25 cellular contexts compared by ENCODE assay signal in the genomic region with DNA sequence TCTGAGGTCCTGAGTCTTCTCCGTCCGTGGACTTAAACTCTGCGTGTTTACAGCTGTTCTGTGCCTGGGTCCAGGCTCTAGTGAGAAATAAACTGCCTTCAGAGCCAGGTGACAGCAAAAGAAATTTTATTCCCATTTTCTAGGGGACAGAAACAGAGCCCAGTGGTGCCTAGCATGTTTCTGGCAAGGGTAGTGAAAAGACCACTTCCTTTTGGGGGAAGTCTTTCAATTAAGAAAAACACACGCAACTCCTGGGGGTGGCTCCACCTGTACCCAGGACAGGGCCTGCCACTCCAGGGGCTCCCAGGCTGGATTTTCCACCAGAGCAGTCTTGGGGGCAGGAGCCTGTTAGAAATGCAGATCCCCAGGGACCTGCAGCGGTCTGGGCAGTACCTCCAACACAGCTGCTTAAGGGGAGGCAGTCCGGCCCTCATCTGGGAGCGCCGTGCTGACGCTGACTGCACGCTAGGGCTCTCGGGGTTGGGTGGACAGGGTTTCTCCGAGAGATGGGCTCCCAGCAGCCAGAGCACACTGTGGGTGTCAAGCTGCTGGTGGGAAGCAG. TPM values are rescaled to one million over a fixed set of nuclear protein-coding genes. Genes with fewer than 3 reads are reported as not detected.
DNase-seq lines count a peak whose midpoint lies in the region; ATAC-seq, FAIRE-seq and TF ChIP-seq lines count a peak whose summit lies in the region.
"Had no signal": no experiment of that assay in that cellular context is flagged by ENCODE, and none has a peak within 500 bp of the region (broad histone marks: within the 10 kb centered on the region; RNA-seq: fewer than 3 reads in every experiment).

No MANE protein-coding gene starts in this region.

- H3K4me2 ChIP-seq in H1 (ENCODE audit: insufficient read depth in 1 of 2, low read depth in 2 of 2, low read length in 2 of 2) (no peak overlapping the region), trophoblast cell (ENCODE audit: low read length) (no peak overlapping the region)

- H2BK15ac ChIP-seq in H1 (ENCODE audit: low read length): no peak overlapping the region

- no peak overlapping the region for H4K5ac ChIP-seq in H1 (ENCODE audit: insufficient read length, low read depth, low read length)

- POLR2A ChIA-PET in H1 (lab: Charles Lee; ENCODE audit: partially characterized antibody): interaction anchor here (0.6 to 1.5 kb wide), 3 partner anchors 15 to 106 kb away, joined by 3 to 5 read pairs (median 3); no protein-coding TSS in a partner anchor

- H3K9me3 Mint-ChIP-seq in stimulated activated naive B cell treated with anti-CD40 and anti-IgM and Interleukin-4, amounts not matched to agents 10 μg/mL and 1 μg/mL and 100 μg/mL, for 72 hours: no peaks in the 10 kb centered on the region
- H3K9me3 Mint-ChIP-seq: CD8-positive, alpha-beta memory T cell had no signal

- H3K4ac ChIP-seq in H1 (replicated peaks; ENCODE audit: insufficient read length, low read depth, low read length) (no peak overlapping the region), trophoblast cell (ENCODE audit: low read depth, low read length) (no peak overlapping the region)

- no peak overlapping the region for H3K27ac Mint-ChIP-seq in stimulated activated naive B cell treated with anti-CD40 and anti-IgM and Interleukin-4, amounts not matched to agents 10 μg/mL and 1 μg/mL and 100 μg/mL, for 72 hours
- H3K27ac Mint-ChIP-seq: CD8-positive, alpha-beta memory T cell had no signal

- peaks cover 7 to 9% of the 10 kb centered on the region in 2 donors for H3K4me1 Mint-ChIP-seq in stimulated activated naive B cell treated with anti-CD40 and anti-IgM and Interleukin-4, amounts not matched to agents 10 μg/mL and 1 μg/mL and 100 μg/mL, for 72 hours

- H3K27me3 Mint-ChIP-seq in stimulated activated naive B cell treated with anti-CD40 and anti-IgM and Interleukin-4, amounts not matched to agents 10 μg/mL and 1 μg/mL and 100 μg/mL, for 72 hours: peaks cover 5 to 6% of the 10 kb centered on the region in 2 donors

- H2AFZ ChIP-seq in H1 (ENCODE audit: low read length) (no peak overlapping the region), trophoblast cell (ENCODE audit: insufficient read depth, low read length, poor library complexity) (no peak overlapping the region)
- H2AFZ ChIP-seq: GM23248 had no signal

- H2AK5ac ChIP-seq in H1 (ENCODE audit: low read depth, low read length) (no peak overlapping the region), trophoblast cell (ENCODE audit: low read length) (no peak overlapping the region)

- H2BK12ac ChIP-seq in H1 (ENCODE audit: low read depth, low read length) (peak overlapping the region; percentile 50; the same call in 1 of the 2 replicates), trophoblast cell (ENCODE audit: low read length) (no peak overlapping the region)

- H3K9me3 ChIP-seq in HUES64 (ENCODE audit: insufficient read depth, low read depth, low read length): no peaks in the 10 kb centered on the region
- H3K9me3 ChIP-seq in H1 (ENCODE audit: insufficient read depth in 2 of 2, low read depth in 1 of 2, low read length in 1 of 2): no peaks in the 10 kb centered on the region
- no peaks in the 10 kb centered on the region for H3K9me3 ChIP-seq in trophoblast cell (ENCODE audit: insufficient read depth, low read depth, low read length)
- H3K9me3 ChIP-seq: MG63 had no signal

- H3K27ac ChIP-seq in HUES64 (ENCODE audit: low read depth, low read length) (no peak overlapping the region), H1 (ENCODE audit: low read depth, low read length) (no peak overlapping the region; the same call in 1 of the 2 replicates), trophoblast cell (ENCODE audit: low read depth, low read length) (no peak overlapping the region)
- H3K27ac ChIP-seq: GM23248 had no signal

- FAIRE-seq in H1 (lab: Jason Lieb, UNC): no peak
- FAIRE-seq: GM18507, HTR-8/SVneo, RCC 7860 had no signal

- no peak overlapping the region for H3K4me3 Mint-ChIP-seq in stimulated activated naive B cell treated with anti-CD40 and anti-IgM and Interleukin-4, amounts not matched to agents 10 μg/mL and 1 μg/mL and 100 μg/mL, for 72 hours
- H3K4me3 Mint-ChIP-seq: CD8-positive, alpha-beta memory T cell had no signal

- no peak overlapping the region for H3K56ac ChIP-seq in H1 (replicated peaks; ENCODE audit: insufficient read length, low read depth, low read length)

- no peak for ATAC-seq in stimulated activated naive B cell treated with anti-CD40 and anti-IgM and Interleukin-4, amounts not matched to agents 10 μg/mL and 1 μg/mL and 100 μg/mL, for 72 hours (replicated peaks)

- CTCF ChIA-PET in H1 (lab: Charles Lee; ENCODE audit: partially characterized antibody): interaction anchor here (4.9 to 5.0 kb wide), 2 partner anchors 7 to 13 kb away, joined by 48 to 60 read pairs; no protein-coding TSS in a partner anchor

- H3K27me3 ChIP-seq in HUES64 (ENCODE audit: insufficient read depth, low read length) (no peaks in the 10 kb centered on the region), H1 (replicated peaks in 1 of 4; ENCODE audit: control insufficient read depth in 3 of 4, extremely low read depth in 1 of 4, insufficient read depth in 3 of 4, low read length in 3 of 4) (no peaks in the 10 kb centered on the region), trophoblast cell (ENCODE audit: insufficient read depth, low read length) (no peaks in the 10 kb centered on the region)
- H3K27me3 ChIP-seq: MG63 had no signal

- TF ChIP-seq CTCF in H1 (IDR thresholded peaks at IDR 0.05; ENCODE audit: control extremely low read depth in 1 of 3, insufficient read depth in 1 of 3, low read depth in 1 of 3, low read length in 3 of 3): no peak

- no peaks in the 10 kb centered on the region for H3K23me2 ChIP-seq in H1 (ENCODE audit: low read depth, low read length)

- TF ChIP-seq EP300 in H1 (IDR thresholded peaks at IDR 0.05; ENCODE audit: borderline replicate concordance in 1 of 2, low read depth in 2 of 2, low read length in 2 of 2): no peak

- H3K36me3 ChIP-seq in HUES64 (ENCODE audit: insufficient read depth, low read length): 0 out of 2 replicates have a peak, but pooled peaks cover 2% of the 10 kb centered on the region
- no peaks in the 10 kb centered on the region for H3K36me3 ChIP-seq in H1 (ENCODE audit: control insufficient read depth in 2 of 4, insufficient read depth in 4 of 4, low read length in 3 of 4)
- peaks cover 12 to 21% of the 10 kb centered on the region in 2 experiments for H3K36me3 ChIP-seq in trophoblast cell (ENCODE audit: control insufficient read depth in 1 of 2, insufficient read depth in 2 of 2, low read length in 2 of 2)
- H3K36me3 ChIP-seq: MG63 had no signal

- H3K79me1 ChIP-seq in H1 (ENCODE audit: low read depth, low read length) (no peaks in the 10 kb centered on the region), trophoblast cell (ENCODE audit: low read length) (no peaks in the 10 kb centered on the region)

- no peak overlapping the region for H2BK120ac ChIP-seq in H1 (replicated peaks; ENCODE audit: low read depth, low read length)
- H2BK120ac ChIP-seq in trophoblast cell (ENCODE audit: insufficient read depth, low read length, poor library complexity): no peak overlapping the region

- peak overlapping the region; percentile 44; the same call in 1 of the 2 replicates for H2BK5ac ChIP-seq in H1 (ENCODE audit: low read depth, low read length)
- no peak overlapping the region for H2BK5ac ChIP-seq in trophoblast cell (ENCODE audit: low read depth, low read length, poor library complexity)

- H3K4me3 ChIP-seq in HUES64 (ENCODE audit: low read length): no peak overlapping the region
- H3K4me3 ChIP-seq in H1 (ENCODE audit: extremely low read depth in 1 of 4, insufficient read depth in 2 of 4, low read depth in 3 of 4, low read length in 4 of 4): no peak overlapping the region
- H3K4me3 ChIP-seq in trophoblast cell (ENCODE audit: low read depth, low read length): no peak overlapping the region
- H3K4me3 ChIP-seq: GM23248, MG63 had no signal

- no peak for TF ChIP-seq POLR2A in H1 (IDR thresholded peaks at IDR 0.05; ENCODE audit: control extremely low read depth in 1 of 2, low read depth in 2 of 2, low read length in 2 of 2)

- no peak overlapping the region for H4K91ac ChIP-seq in H1 (replicated peaks; ENCODE audit: insufficient read length, low read length)
- no peak overlapping the region for H4K91ac ChIP-seq in trophoblast cell (ENCODE audit: low read depth, low read length)

- no peak overlapping the region for H2BK20ac ChIP-seq in H1 (ENCODE audit: low read length)

- peaks cover 19 to 26% of the 10 kb centered on the region in 2 donors for H3K36me3 Mint-ChIP-seq in stimulated activated naive B cell treated with anti-CD40 and anti-IgM and Interleukin-4, amounts not matched to agents 10 μg/mL and 1 μg/mL and 100 μg/mL, for 72 hours

- H3K79me2 ChIP-seq in H1 (ENCODE audit: control insufficient read depth in 1 of 2, insufficient read depth in 2 of 2, low read length in 2 of 2): no peaks in the 10 kb centered on the region
- H3K79me2 ChIP-seq in trophoblast cell (ENCODE audit: control insufficient read depth, insufficient read depth, low read length, poor library complexity): no peaks in the 10 kb centered on the region

- WGBS in HUES64: 95% methylated on average over 12 of the region's 12 CpGs
- WGBS in H1 (ENCODE audit: extremely low coverage in 1 of 2, insufficient coverage in 1 of 2, insufficient read length in 1 of 2, insufficient replicate concordance in 2 of 2, low coverage in 1 of 2, low lambda C conversion rate in 2 of 2, missing lambda C conversion rate in 1 of 2), 2 experiments: 89% methylated on average over 12 of the region's 12 CpGs; no CpG with 5 or more reads in 1 of the 2 experiments
- WGBS in trophoblast cell (ENCODE audit: extremely low coverage, insufficient coverage, insufficient read length): no CpG with 5 or more reads among the region's 12 CpGs

- 0 out of 2 replicates have a peak overlapping the region, but pooled peaks have one; percentile 3 for H3K9ac ChIP-seq in HUES64 (ENCODE audit: low read depth, low read length)
- no peak overlapping the region for H3K9ac ChIP-seq in H1 (replicated peaks in 1 of 4; ENCODE audit: extremely low read depth in 1 of 4, low read depth in 3 of 4, low read length in 3 of 4)
- H3K9ac ChIP-seq in trophoblast cell (ENCODE audit: low read length): no peak overlapping the region
- H3K9ac ChIP-seq: GM23248 had no signal

- peak overlapping the region; percentile 29 for H3K14ac ChIP-seq in H1 (ENCODE audit: insufficient read length)
- H3K14ac ChIP-seq in trophoblast cell (ENCODE audit: low read length): no peak overlapping the region

- H3K23ac ChIP-seq in H1 (ENCODE audit: insufficient read length) (no peak overlapping the region), trophoblast cell (ENCODE audit: low read length) (no peak overlapping the region)

- H3K4me1 ChIP-seq in HUES64 (ENCODE audit: insufficient read depth, low read length): no peaks in the 10 kb centered on the region
- peaks cover 0 to 9% (median under 1%) of the 10 kb centered on the region in 4 experiments; a peak in 3 of 7 replicates for H3K4me1 ChIP-seq in H1 (replicated peaks in 1 of 4; ENCODE audit: control insufficient read depth in 3 of 4, insufficient read depth in 4 of 4, low read length in 3 of 4)
- H3K4me1 ChIP-seq in trophoblast cell (ENCODE audit: control insufficient read depth in 1 of 2, insufficient read depth in 2 of 2, low read length in 2 of 2): no peaks in the 10 kb centered on the region

- TF ChIP-seq RAD21 in H1 (IDR thresholded peaks at IDR 0.05 in 1 of 2, conservative IDR thresholded peaks at IDR 0.05 in 1 of 2; ENCODE audit: low read depth in 2 of 2, low read length in 2 of 2): no peak

- H4K12ac ChIP-seq in trophoblast cell (ENCODE audit: low read depth, low read length): peak overlapping the region; percentile 5

- H4K20me1 ChIP-seq in H1 (replicated peaks in 1 of 2; ENCODE audit: control insufficient read depth in 1 of 2, insufficient read depth in 2 of 2, low read length in 2 of 2): no peaks in the 10 kb centered on the region

- H3K18ac ChIP-seq in H1 (ENCODE audit: extremely low read depth, low read length) (no peak overlapping the region), trophoblast cell (ENCODE audit: low read length) (no peak overlapping the region)

- H4K8ac ChIP-seq in H1 (ENCODE audit: extremely low read depth, insufficient read depth, low read length): no peak overlapping the region
- H4K8ac ChIP-seq in trophoblast cell (ENCODE audit: low read depth, low read length): no peak overlapping the region

- DNase-seq in GF-D8 (lab: John Stamatoyannopoulos, UW) (peak; percentile 42), H1 (ENCODE audit: low read depth in 1 of 2, low spot score in 2 of 2) (no peak), trophoblast cell (no peak), NCI-H1436 (lab: John Stamatoyannopoulos, UW) (no peak), iPS-NIHi7 (ENCODE audit: extremely low spot score) (no peak)
- no peak for DNase-seq in stimulated activated naive B cell treated with anti-CD40 and anti-IgM and Interleukin-4, amounts not matched to agents 10 μg/mL and 1 μg/mL and 100 μg/mL, for 72 hours
- DNase-seq: Calu3; CD8-positive, alpha-beta memory T cell; DMS153; GM23248; HCEC 1CT; Karpas-422; MG63; NCI-H1436 treated with DMSO at 0.1 percent for 48 hours; NCI-H1930; NCI-H2227 treated with DMSO at 0.1 percent for 48 hours; NCI-H748 treated with DMSO at 0.1 percent for 48 hours; OCI-M1 had no signal

RNA-seq across cellular contexts. Expression of gene AVP, which starts 23.0 kb away (rescaled TPM):
- not detected for polyA plus RNA-seq in HUES64 (2013, experiment 1 of 2)
- not detected for polyA plus RNA-seq in HUES64 (2013, experiment 2 of 2)
- 0.77 TPM in 1 of 2 replicates, not detected in the other for total RNA-seq in H1 (2021; fragmentation: NEBNext Ultra II Directional; extraction: Animal tissue kit (Norgen Biotek cat#: 25700))
- polyA plus RNA-seq in H1 (2011; rRNA removed): 0.18 and 0.42 TPM in 2 replicates
- polyA plus RNA-seq in H1 (2011; cell fraction: cytosol; rRNA removed): not detected
- not detected for polyA plus RNA-seq in H1 (2011; cell fraction: nucleus; rRNA removed)
- 0.35 TPM in 1 of 4 replicates, not detected in the others for polyA plus RNA-seq in H1 (2012, experiment 1 of 2)
- polyA plus RNA-seq in H1 (2012, experiment 2 of 2): not detected
- 0.69 TPM for polyA plus RNA-seq in H1 (2013, experiment 1 of 2)
- 0.28 TPM for polyA plus RNA-seq in H1 (2013, experiment 2 of 2)
- not detected in 2 replicates for polyA minus RNA-seq in H1 (2011; rRNA and poly(A)+ RNA removed)
- polyA minus RNA-seq in H1 (2011; cell fraction: cytosol; rRNA and poly(A)+ RNA removed): not detected
- polyA minus RNA-seq in H1 (2011; cell fraction: nucleus; rRNA and poly(A)+ RNA removed): not detected
- polyA plus RNA-seq in trophoblast cell (2013): not detected in 2 replicates
- total RNA-seq: Calu3; CD8-positive, alpha-beta memory T cell; G401; GM23248; SK-MEL-5 had no signal
- polyA plus RNA-seq: BJ; CD8-positive, alpha-beta memory T cell; GM23248 had no signal

RNA-seq across cellular contexts. Expression of gene OXT, which starts 36.1 kb away (rescaled TPM):
- not detected for polyA plus RNA-seq in HUES64 (2013, experiment 1 of 2)
- not detected for polyA plus RNA-seq in HUES64 (2013, experiment 2 of 2)
- not detected in 2 replicates for total RNA-seq in H1 (2021; fragmentation: NEBNext Ultra II Directional; extraction: Animal tissue kit (Norgen Biotek cat#: 25700))
- polyA plus RNA-seq in H1 (2011; rRNA removed): not detected in 2 replicates
- not detected for polyA plus RNA-seq in H1 (2011; cell fraction: cytosol; rRNA removed)
- not detected for polyA plus RNA-seq in H1 (2011; cell fraction: nucleus; rRNA removed)
- 0.51 to 0.70 TPM in 2 of 4 replicates, not detected in the others for polyA plus RNA-seq in H1 (2012, experiment 1 of 2)
- not detected for polyA plus RNA-seq in H1 (2012, experiment 2 of 2)
- 0.95 TPM for polyA plus RNA-seq in H1 (2013, experiment 1 of 2)
- 0.85 TPM for polyA plus RNA-seq in H1 (2013, experiment 2 of 2)
- not detected in 2 replicates for polyA minus RNA-seq in H1 (2011; rRNA and poly(A)+ RNA removed)
- polyA minus RNA-seq in H1 (2011; cell fraction: cytosol; rRNA and poly(A)+ RNA removed): not detected
- not detected for polyA minus RNA-seq in H1 (2011; cell fraction: nucleus; rRNA and poly(A)+ RNA removed)
- 0.12 TPM in 1 of 2 replicates, not detected in the other for polyA plus RNA-seq in trophoblast cell (2013)
- total RNA-seq: Calu3, G401, GM23248, SK-MEL-5 had no signal
- polyA plus RNA-seq: BJ had no signal

RNA-seq across cellular contexts. Expression of gene FASTKD5, which starts 52.1 kb away (rescaled TPM):
- 16.4 TPM for polyA plus RNA-seq in HUES64 (2013, experiment 1 of 2)
- 16.9 TPM for polyA plus RNA-seq in HUES64 (2013, experiment 2 of 2)
- 21.3 and 25.9 TPM in 2 replicates for total RNA-seq in H1 (2021; fragmentation: NEBNext Ultra II Directional; extraction: Animal tissue kit (Norgen Biotek cat#: 25700))
- 8.9 and 12.0 TPM in 2 replicates for polyA plus RNA-seq in H1 (2011; rRNA removed)
- 15.7 TPM for polyA plus RNA-seq in H1 (2011; cell fraction: cytosol; rRNA removed)
- polyA plus RNA-seq in H1 (2011; cell fraction: nucleus; rRNA removed): 9.0 TPM
- polyA plus RNA-seq in H1 (2012, experiment 1 of 2): 14.5 to 21.7 TPM (median 17.9 TPM) in 4 replicates
- 3.8 TPM for polyA plus RNA-seq in H1 (2012, experiment 2 of 2)
- polyA plus RNA-seq in H1 (2013, experiment 1 of 2): 15.4 TPM
- 14.8 TPM for polyA plus RNA-seq in H1 (2013, experiment 2 of 2)
- 28.2 and 34.7 TPM in 2 replicates for polyA minus RNA-seq in H1 (2011; rRNA and poly(A)+ RNA removed)
- polyA minus RNA-seq in H1 (2011; cell fraction: cytosol; rRNA and poly(A)+ RNA removed): 12.4 TPM
- polyA minus RNA-seq in H1 (2011; cell fraction: nucleus; rRNA and poly(A)+ RNA removed): 15.7 TPM
- polyA plus RNA-seq in trophoblast cell (2013): 12.4 and 13.3 TPM in 2 replicates

RNA-seq across cellular contexts. Expression of gene UBOX5, which starts 52.1 kb away (rescaled TPM):
- 4.5 TPM for polyA plus RNA-seq in HUES64 (2013, experiment 1 of 2)
- polyA plus RNA-seq in HUES64 (2013, experiment 2 of 2): 5.1 TPM
- total RNA-seq in H1 (2021; fragmentation: NEBNext Ultra II Directional; extraction: Animal tissue kit (Norgen Biotek cat#: 25700)): 4.2 and 4.9 TPM in 2 replicates
- polyA plus RNA-seq in H1 (2011; rRNA removed): 4.0 and 5.2 TPM in 2 replicates
- 3.8 TPM for polyA plus RNA-seq in H1 (2011; cell fraction: cytosol; rRNA removed)
- polyA plus RNA-seq in H1 (2011; cell fraction: nucleus; rRNA removed): 5.2 TPM
- 3.2 to 3.9 TPM (median 3.6 TPM) in 4 replicates for polyA plus RNA-seq in H1 (2012, experiment 1 of 2)
- polyA plus RNA-seq in H1 (2012, experiment 2 of 2): 4.6 TPM
- 2.6 TPM for polyA plus RNA-seq in H1 (2013, experiment 1 of 2)
- 2.3 TPM for polyA plus RNA-seq in H1 (2013, experiment 2 of 2)
- 5.7 and 7.4 TPM in 2 replicates for polyA minus RNA-seq in H1 (2011; rRNA and poly(A)+ RNA removed)
- polyA minus RNA-seq in H1 (2011; cell fraction: cytosol; rRNA and poly(A)+ RNA removed): 3.6 TPM
- polyA minus RNA-seq in H1 (2011; cell fraction: nucleus; rRNA and poly(A)+ RNA removed): 4.1 TPM
- 3.2 and 3.3 TPM in 2 replicates for polyA plus RNA-seq in trophoblast cell (2013)
